In genomic region chr2:109321570-109321969, GRCh38 we compare ENCODE assay signal across 10 cellular contexts.
DNase-seq lines count a peak whose midpoint lies in the region; ATAC-seq and TF ChIP-seq lines count a peak whose summit lies in the region.
"Had no signal": no experiment of that assay in that cellular context is flagged by ENCODE, and none has a peak within 500 bp of the region (broad histone marks: within the 10 kb centered on the region; RNA-seq: fewer than 3 reads in every experiment).

No MANE protein-coding gene starts in this region.

- ATAC-seq in left cardiac atrium (no peak), GM21526 (IDR thresholded peaks at IDR 0.05; ENCODE audit: low FRiP score, unreplicated experiment) (no peak)

- intact Hi-C loops in left ventricle myocardium inferior (cut with micrococcal nuclease) = loop anchor here (10.0 kb wide), 1 partner anchor 77 kb away; no protein-coding TSS in a partner anchor
- intact Hi-C loops in left cardiac atrium (cut with DNase I) = loop anchor here in 1 of 2 donors (5.0 to 10.0 kb wide), 2 partner anchors 77 to 116 kb away; no protein-coding TSS in a partner anchor
- intact Hi-C loops in vagina (cut with DNase I) = no loop called here

- peak overlapping the region; percentile 89 for H3K27ac ChIP-seq in left ventricle myocardium inferior (replicated peaks)
- peak overlapping the region; percentile 71 for H3K27ac ChIP-seq in vagina

- no peaks in the 10 kb centered on the region for H3K27me3 ChIP-seq in left ventricle myocardium inferior (ENCODE audit: low read depth)
- no peaks in the 10 kb centered on the region for H3K27me3 ChIP-seq in vagina

- H3K9me3 ChIP-seq in left ventricle myocardium inferior (replicated peaks) = no peaks in the 10 kb centered on the region
- no peaks in the 10 kb centered on the region for H3K9me3 ChIP-seq in vagina

- peaks cover 92% of the 10 kb centered on the region for H3K4me1 ChIP-seq in left ventricle myocardium inferior
- peaks cover 93% of the 10 kb centered on the region for H3K4me1 ChIP-seq in vagina

- H3K36me3 ChIP-seq in left ventricle myocardium inferior = no peaks in the 10 kb centered on the region
- no peaks in the 10 kb centered on the region for H3K36me3 ChIP-seq in vagina

- DNase-seq in left ventricle myocardium inferior = no peak
- DNase-seq in left cardiac atrium = no peak
- peak; percentile 64 to 71 for DNase-seq in cardiac fibroblast (ENCODE audit: low read depth in 2 of 2)
- peak; percentile 11 for DNase-seq in myocyte (ENCODE audit: low read depth)
- no peak for DNase-seq in vagina (ENCODE audit: extremely low spot score in 2 of 2)
- no peak for DNase-seq in SK-N-DZ (ENCODE audit: low spot score)
- DNase-seq in HUDEP-2 (lab: John Stamatoyannopoulos, UW; ENCODE audit: unreplicated experiment in 76 of 76) = no peak
- DNase-seq: glutamatergic neuron, trophoblast cell had no signal

- H3K4me3 ChIP-seq in left ventricle myocardium inferior (peak overlapping the region; percentile 6), cardiac fibroblast (replicated peaks in 1 of 2; ENCODE audit: low read depth in 2 of 2, low read length in 2 of 2) (peak overlapping the region in 1 of 2 donors; percentile 25), vagina (no peak overlapping the region)

- TF ChIP-seq POLR2A in vagina (IDR thresholded peaks at IDR 0.05) = no peak

- no peak for TF ChIP-seq CTCF in left ventricle myocardium inferior (IDR thresholded peaks at IDR 0.05; ENCODE audit: borderline replicate concordance)
- TF ChIP-seq CTCF in cardiac fibroblast (IDR thresholded peaks at IDR 0.05; ENCODE audit: low read depth, low read length) = peak; percentile 23
- no peak for TF ChIP-seq CTCF in vagina (IDR thresholded peaks at IDR 0.05)

Comparison
In these comparisons a context has a peak if more than half of its experiments do, and no peak if none do; other contexts are left out.
1. DNase-seq: peak in cardiac fibroblast (2 of 2) and myocyte (single experiment); none in left ventricle myocardium inferior (single experiment), left cardiac atrium (single experiment), vagina (0 of 2), SK-N-DZ (single experiment) and HUDEP-2 (0 of 76).